Comparison of ENCODE assay signal across 1 cellular context in the genomic region with DNA sequence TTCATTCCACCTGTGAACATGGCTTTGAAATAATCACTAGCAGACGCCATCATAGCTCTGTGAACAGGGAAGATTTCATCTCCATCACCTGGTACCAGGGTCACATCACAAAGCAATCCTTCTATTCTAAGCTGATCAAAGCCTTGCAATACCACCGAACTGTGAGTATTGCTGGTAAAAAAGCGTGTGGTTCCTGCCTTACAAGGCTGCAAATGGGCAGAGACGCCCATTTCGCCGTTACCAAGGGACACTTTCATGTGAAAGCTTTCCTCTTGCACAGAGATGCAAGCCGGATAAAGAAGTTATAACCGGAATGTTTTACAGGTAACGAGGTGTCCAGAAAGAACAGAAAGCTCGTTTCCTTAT.
TF ChIP-seq lines count a peak whose summit lies in the region.

No MANE protein-coding gene starts in this region.

TF ChIP-seq in GM12891, 5 proteins besides CTCF, POLR2A, EP300 and RAD21:
- TF ChIP-seq TAF1 (IDR thresholded peaks at IDR 0.05; ENCODE audit: low read depth, low read length), result no peak
- no peak for TF ChIP-seq POU2F2 (IDR thresholded peaks at IDR 0.05; ENCODE audit: low read depth, low read length)
- TF ChIP-seq PAX5 (IDR thresholded peaks at IDR 0.05; ENCODE audit: insufficient read depth, low read length, severe bottlenecking), result no peak
- no peak for TF ChIP-seq POLR2AphosphoS5 (IDR thresholded peaks at IDR 0.05; ENCODE audit: low read depth, low read length)
- TF ChIP-seq SPI1 (IDR thresholded peaks at IDR 0.05; ENCODE audit: low read depth, low read length), result no peak
TF ChIP-seq in GM12891: peak in this region for 0.
